In genomic region chr2:176583530-176584101, GRCh38 we compare ENCODE assay signal across 13 cellular contexts.
DNase-seq lines count a peak whose midpoint lies in the region; ATAC-seq and TF ChIP-seq lines count a peak whose summit lies in the region.
"Had no signal": no experiment of that assay in that cellular context is flagged by ENCODE, and none has a peak within 500 bp of the region (broad histone marks: within the 10 kb centered on the region; RNA-seq: fewer than 3 reads in every experiment).

No MANE protein-coding gene starts in this region.

- peaks cover 0 to 10% of the 10 kb centered on the region in 2 donors for H3K4me1 ChIP-seq in uterus
- H3K4me1 ChIP-seq in CD8-positive, alpha-beta T cell (ENCODE audit: insufficient read depth, low read length), result no peaks in the 10 kb centered on the region

- TF ChIP-seq CTCF in uterus (IDR thresholded peaks at IDR 0.05), result no peak
- no peak for TF ChIP-seq CTCF in CD8-positive, alpha-beta T cell (IDR thresholded peaks at IDR 0.05)

- no peaks in the 10 kb centered on the region for H3K27me3 ChIP-seq in uterus
- H3K27me3 ChIP-seq in CD8-positive, alpha-beta T cell (ENCODE audit: insufficient read depth, low read length), result no peaks in the 10 kb centered on the region

- ATAC-seq in activated naive CD8-positive, alpha-beta T cell treated with anti-CD3 and anti-CD28 coated beads, Interleukin-2, amount 50 U/mL, for 24 hours, result peak; percentile 59
- no peak for ATAC-seq in HG03439 (IDR thresholded peaks at IDR 0.05; ENCODE audit: unreplicated experiment)
- no peak for ATAC-seq in CD8-positive, alpha-beta T cell

- CTCF ChIA-PET in CD8-positive, alpha-beta T cell (lab: Charles Lee), result no interaction called here

- no peaks in the 10 kb centered on the region for H3K36me3 ChIP-seq in uterus
- no peaks in the 10 kb centered on the region for H3K36me3 ChIP-seq in CD8-positive, alpha-beta T cell (ENCODE audit: insufficient read depth, low read length)

- H3K4me1 Mint-ChIP-seq in activated naive CD8-positive, alpha-beta T cell treated with anti-CD3 and anti-CD28 coated beads, Interleukin-2, amount 50 U/mL, for 24 hours, result peaks cover 4% of the 10 kb centered on the region
- peaks cover 3% of the 10 kb centered on the region for H3K4me1 Mint-ChIP-seq in activated naive CD8-positive, alpha-beta T cell treated with anti-CD3 and anti-CD28 coated beads for 36 hours
- H3K4me1 Mint-ChIP-seq in CD8-positive, alpha-beta T cell (ENCODE audit: low read depth), result no peaks in the 10 kb centered on the region

- no peaks in the 10 kb centered on the region for H3K36me3 Mint-ChIP-seq in activated naive CD8-positive, alpha-beta T cell treated with anti-CD3 and anti-CD28 coated beads, Interleukin-2, amount 50 U/mL, for 24 hours (ENCODE audit: low read depth)
- no peaks in the 10 kb centered on the region for H3K36me3 Mint-ChIP-seq in activated naive CD8-positive, alpha-beta T cell treated with anti-CD3 and anti-CD28 coated beads for 36 hours
- H3K36me3 Mint-ChIP-seq in CD8-positive, alpha-beta T cell, result no peaks in the 10 kb centered on the region

- peak overlapping the region; percentile 17 to 65 for H3K27ac ChIP-seq in uterus
- H3K27ac ChIP-seq in CD8-positive, alpha-beta T cell (ENCODE audit: low read depth, low read length), result no peak overlapping the region

- H3K27ac Mint-ChIP-seq in activated naive CD8-positive, alpha-beta T cell treated with anti-CD3 and anti-CD28 coated beads, Interleukin-2, amount 50 U/mL, for 24 hours, result no peak overlapping the region
- H3K27ac Mint-ChIP-seq in activated naive CD8-positive, alpha-beta T cell treated with anti-CD3 and anti-CD28 coated beads for 36 hours, result no peak overlapping the region
- no peak overlapping the region for H3K27ac Mint-ChIP-seq in CD8-positive, alpha-beta T cell
- H3K27ac Mint-ChIP-seq: stimulated activated naive CD8-positive, alpha-beta T cell treated with anti-CD3 and anti-CD28 coated beads, Interleukin-15, Interleukin-2, amounts not matched to agents 100 ng/mL and 50 ng/mL, for 24 hours had no signal

- no peak for DNase-seq in activated naive CD8-positive, alpha-beta T cell treated with anti-CD3 and anti-CD28 coated beads, Interleukin-2, amount 50 U/mL, for 24 hours
- DNase-seq in activated naive CD8-positive, alpha-beta T cell treated with anti-CD3 and anti-CD28 coated beads for 36 hours, result no peak
- peak; percentile 50 for DNase-seq in SW480 (ENCODE audit: low spot score)
- peak; percentile 57 for DNase-seq in glomerular visceral epithelial cell (ENCODE audit: extremely low spot score)
- no peak for DNase-seq in uterus
- DNase-seq in CD8-positive, alpha-beta T cell, result no peak
- no peak for DNase-seq in SK-N-DZ (ENCODE audit: low spot score)
- DNase-seq: effector CD8-positive, alpha-beta T cell; NCI-H2081; RPMI8226; stimulated activated CD4-positive, alpha-beta T cell treated with anti-CD3 and anti-CD28 coated beads, Interleukin-1b, Interleukin-23, amount 100 ng/mL, for 48 hours had no signal

- no peak overlapping the region for H3K4me3 Mint-ChIP-seq in activated naive CD8-positive, alpha-beta T cell treated with anti-CD3 and anti-CD28 coated beads, Interleukin-2, amount 50 U/mL, for 24 hours
- H3K4me3 Mint-ChIP-seq in activated naive CD8-positive, alpha-beta T cell treated with anti-CD3 and anti-CD28 coated beads for 36 hours, result no peak overlapping the region
- H3K4me3 Mint-ChIP-seq in CD8-positive, alpha-beta T cell, result no peak overlapping the region
- H3K4me3 Mint-ChIP-seq: stimulated activated naive CD8-positive, alpha-beta T cell treated with anti-CD3 and anti-CD28 coated beads, Interleukin-15, Interleukin-2, amounts not matched to agents 100 ng/mL and 50 ng/mL, for 24 hours had no signal

- peaks cover 38% of the 10 kb centered on the region for H3K27me3 Mint-ChIP-seq in activated naive CD8-positive, alpha-beta T cell treated with anti-CD3 and anti-CD28 coated beads, Interleukin-2, amount 50 U/mL, for 24 hours
- peaks cover 47% of the 10 kb centered on the region for H3K27me3 Mint-ChIP-seq in activated naive CD8-positive, alpha-beta T cell treated with anti-CD3 and anti-CD28 coated beads for 36 hours
- peaks cover 27% of the 10 kb centered on the region for H3K27me3 Mint-ChIP-seq in CD8-positive, alpha-beta T cell (ENCODE audit: low read depth)

- no peaks in the 10 kb centered on the region for H3K9me3 Mint-ChIP-seq in activated naive CD8-positive, alpha-beta T cell treated with anti-CD3 and anti-CD28 coated beads, Interleukin-2, amount 50 U/mL, for 24 hours
- H3K9me3 Mint-ChIP-seq in activated naive CD8-positive, alpha-beta T cell treated with anti-CD3 and anti-CD28 coated beads for 36 hours, result no peaks in the 10 kb centered on the region
- H3K9me3 Mint-ChIP-seq in CD8-positive, alpha-beta T cell, result no peaks in the 10 kb centered on the region

- no peaks in the 10 kb centered on the region for H3K9me3 ChIP-seq in uterus
- H3K9me3 ChIP-seq in CD8-positive, alpha-beta T cell (ENCODE audit: low read length), result no peaks in the 10 kb centered on the region

- intact Hi-C loops in uterus (cut with DNase I; ENCODE audit: low total_unique reads), result no loop called here
- intact Hi-C loops in CD8-positive, alpha-beta T cell (cut with DNase I, micrococcal nuclease), result no loop called here

- H3K4me3 ChIP-seq in uterus, result no peak overlapping the region
- no peak overlapping the region for H3K4me3 ChIP-seq in CD8-positive, alpha-beta T cell (ENCODE audit: low read depth, low read length)

- no peak for TF ChIP-seq POLR2A in uterus (IDR thresholded peaks at IDR 0.05)

- POLR2A ChIA-PET in CD8-positive, alpha-beta T cell (lab: Charles Lee), result no interaction called here

Comparison
In these comparisons a context has a peak if more than half of its experiments do, and no peak if none do; other contexts are left out.
1. DNase-seq: peak in SW480 (single experiment) and glomerular visceral epithelial cell (single experiment); none in activated naive CD8-positive, alpha-beta T cell treated with anti-CD3 and anti-CD28 coated beads, Interleukin-2, amount 50 U/mL, for 24 hours (single experiment), activated naive CD8-positive, alpha-beta T cell treated with anti-CD3 and anti-CD28 coated beads for 36 hours (single experiment), uterus (0 of 2), CD8-positive, alpha-beta T cell (0 of 7) and SK-N-DZ (single experiment).